Comparison of ENCODE assay signal across 8 cellular contexts in the genomic region with DNA sequence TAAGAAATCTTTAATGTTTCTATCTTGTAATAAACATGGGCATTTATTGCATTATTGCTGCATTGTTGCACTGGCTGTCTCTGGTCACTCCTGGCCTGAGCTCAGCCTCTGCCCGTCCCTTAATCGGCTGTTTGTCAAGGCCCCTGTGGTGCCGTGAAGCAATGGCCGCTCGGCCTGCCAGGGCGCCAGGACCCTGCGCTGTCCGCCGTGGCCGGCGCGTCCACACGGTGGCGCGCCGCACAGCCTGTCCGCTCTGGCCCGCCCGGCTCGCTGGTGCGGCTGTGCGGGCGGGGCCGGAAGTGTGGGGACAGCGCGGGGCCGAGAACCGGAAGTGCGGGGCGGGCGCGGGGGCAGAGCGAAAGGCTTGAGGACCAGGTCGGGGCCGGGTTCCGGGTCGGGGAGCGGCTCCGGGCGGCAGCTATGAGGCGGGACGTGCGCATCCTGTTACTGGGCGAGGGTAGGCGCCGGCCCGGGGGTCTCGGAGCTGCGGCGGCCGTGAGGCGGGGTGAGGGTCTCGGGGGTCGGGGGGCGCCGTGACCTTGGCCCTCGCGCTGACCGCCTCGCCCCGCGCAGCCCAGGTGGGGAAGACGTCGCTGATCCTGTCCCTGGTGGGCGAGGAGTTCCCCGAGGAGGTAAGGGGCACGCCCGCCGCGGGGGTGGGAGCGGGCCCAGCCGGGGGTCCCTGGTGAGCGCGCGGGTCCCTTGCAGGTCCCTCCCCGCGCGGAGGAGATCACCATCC. TPM values are rescaled to one million over a fixed set of nuclear protein-coding genes. Genes with fewer than 3 reads are reported as not detected.
DNase-seq lines count a peak whose midpoint lies in the region; ATAC-seq and TF ChIP-seq lines count a peak whose summit lies in the region.

Gene RHOT2, plus strand, starts transcription at position 353 of the 739 bp plus-strand sequence. Its CDS starts 68 bp downstream, at position 421.

- peak within 1 kb of the TSS; percentile 67 for H3K4me2 ChIP-seq in trophoblast cell (ENCODE audit: low read length)

- H2BK12ac ChIP-seq in trophoblast cell (ENCODE audit: low read length): peak within 1 kb of the TSS; percentile 5

- peak within 1 kb of the TSS; percentile 90 for H3K9ac ChIP-seq in trophoblast cell (ENCODE audit: low read length)

- peak; percentile 91 for TF ChIP-seq POLR2A in GM10847 (IDR thresholded peaks at IDR 0.05; ENCODE audit: extremely low read depth, insufficient read length)

- H3K27ac ChIP-seq in trophoblast cell (ENCODE audit: low read depth, low read length) (no peak within 1 kb of the TSS), tibial artery (peak within 1 kb of the TSS; percentile 87)

- peak within 1 kb of the TSS; percentile 77 for H3K18ac ChIP-seq in trophoblast cell (ENCODE audit: low read length)

- TF ChIP-seq CTCF in tibial artery (IDR thresholded peaks at IDR 0.05): peak; percentile 88 to 90

- peak within 1 kb of the TSS; percentile 91 for H2AK5ac ChIP-seq in trophoblast cell (ENCODE audit: low read length)

- peak within 1 kb of the TSS; percentile 61 for H2AFZ ChIP-seq in trophoblast cell (ENCODE audit: insufficient read depth, low read length, poor library complexity)

- H3K4me3 ChIP-seq in trophoblast cell (ENCODE audit: low read depth, low read length) (peak within 1 kb of the TSS; percentile 98), tibial artery (peak within 1 kb of the TSS; percentile 84 to 92)

- peak within 1 kb of the TSS; percentile 85 for H4K12ac ChIP-seq in trophoblast cell (ENCODE audit: low read depth, low read length)

- no CpG with 5 or more reads among the region's 78 CpGs for WGBS in trophoblast cell (ENCODE audit: extremely low coverage, insufficient coverage, insufficient read length)

- peak within 1 kb of the TSS; percentile 93 for H4K91ac ChIP-seq in trophoblast cell (ENCODE audit: low read depth, low read length)

- H3K14ac ChIP-seq in trophoblast cell (ENCODE audit: low read length): peak within 1 kb of the TSS; percentile 90

- H3K27me3 ChIP-seq in trophoblast cell (ENCODE audit: insufficient read depth, low read length): no peaks in the 10 kb centered on the region
- no peaks in the 10 kb centered on the region for H3K27me3 ChIP-seq in tibial artery

- H3K4me1 ChIP-seq in trophoblast cell (ENCODE audit: control insufficient read depth in 1 of 2, insufficient read depth in 2 of 2, low read length in 2 of 2) (peaks cover 7% of the 10 kb centered on the region in 2 experiments), tibial artery (peaks cover 8 to 22% (median 18%) of the 10 kb centered on the region in 4 donors)

- peak within 1 kb of the TSS; percentile 97 for H3K4ac ChIP-seq in trophoblast cell (ENCODE audit: low read depth, low read length)

- peaks cover 5% of the 10 kb centered on the region for H3K79me1 ChIP-seq in trophoblast cell (ENCODE audit: low read length)

- intact Hi-C loops in Right ventricle myocardium superior (cut with DNase I) (no loop called here), tibial artery (cut with DNase I; ENCODE audit: low total_unique reads) (no loop called here)

- H3K9me3 ChIP-seq in trophoblast cell (ENCODE audit: insufficient read depth, low read depth, low read length) (no peaks in the 10 kb centered on the region), tibial artery (no peaks in the 10 kb centered on the region)

- peak within 1 kb of the TSS; percentile 87 for H4K8ac ChIP-seq in trophoblast cell (ENCODE audit: low read depth, low read length)

- H3K36me3 ChIP-seq in trophoblast cell (ENCODE audit: control insufficient read depth in 1 of 2, insufficient read depth in 2 of 2, low read length in 2 of 2) (peaks cover 41 to 44% of the 10 kb centered on the region in 2 experiments), tibial artery (peaks cover 32 to 38% (median 33%) of the 10 kb centered on the region in 3 donors)

- peaks cover 8% of the 10 kb centered on the region for H3K79me2 ChIP-seq in trophoblast cell (ENCODE audit: control insufficient read depth, insufficient read depth, low read length, poor library complexity)

- ATAC-seq in HG02678 (IDR thresholded peaks at IDR 0.05; ENCODE audit: unreplicated experiment) (peak; percentile 82), Right ventricle myocardium superior (ENCODE audit: poor library complexity) (peak; percentile 95)

- H3K23ac ChIP-seq in trophoblast cell (ENCODE audit: low read length): no peak within 1 kb of the TSS

- H2BK120ac ChIP-seq in trophoblast cell (ENCODE audit: insufficient read depth, low read length, poor library complexity): peak within 1 kb of the TSS; percentile 87

- DNase-seq in NCI-H1417 treated with DMSO at 0.1 percent for 48 hours (lab: John Stamatoyannopoulos, UW): peak; percentile 67
- DNase-seq in SW480 (ENCODE audit: low spot score): peak; percentile 87
- peak; percentile 84 for DNase-seq in activated naive CD8-positive, alpha-beta T cell treated with anti-CD3 and anti-CD28 coated beads, Interleukin-2, amount 50 U/mL, for 16 hours (ENCODE audit: low read depth, low spot score)
- peak; percentile 97 for DNase-seq in Right ventricle myocardium superior
- peak; percentile 92 to 97 for DNase-seq in trophoblast cell
- DNase-seq in tibial artery: peak; percentile 91 to 96

- H2BK5ac ChIP-seq in trophoblast cell (ENCODE audit: low read depth, low read length, poor library complexity): peak within 1 kb of the TSS; percentile 51

RNA-seq across cellular contexts. Expression of gene RHOT2, which starts in this region (rescaled TPM):
- 81.9 TPM for total RNA-seq in Right ventricle myocardium superior
- polyA plus RNA-seq in trophoblast cell (2013): 74.5 and 75.8 TPM in 2 replicates
